In the genomic region with DNA sequence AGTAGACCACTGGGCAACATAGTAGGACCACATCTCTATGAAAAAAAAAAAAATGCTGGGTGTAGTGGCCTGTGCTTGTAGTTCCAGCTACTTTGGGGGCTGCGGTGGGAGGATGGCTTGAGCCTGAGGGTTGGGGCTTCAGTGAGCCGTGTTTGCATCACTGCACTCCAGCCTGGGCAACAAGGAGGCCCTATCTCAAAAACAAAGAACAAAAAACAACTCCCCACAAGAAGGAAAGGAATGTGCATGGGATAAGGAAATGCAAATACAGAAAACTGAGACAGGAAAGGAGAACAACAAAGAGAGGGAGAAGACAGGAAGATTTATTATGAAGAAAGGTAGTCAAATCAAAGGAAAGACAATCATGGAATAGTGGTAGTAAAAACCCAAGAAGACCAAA, we compare ENCODE assay signal across 18 cellular contexts.
DNase-seq lines count a peak whose midpoint lies in the region; ATAC-seq and TF ChIP-seq lines count a peak whose summit lies in the region.
"Had no signal": no experiment of that assay in that cellular context is flagged by ENCODE, and none has a peak within 500 bp of the region (broad histone marks: within the 10 kb centered on the region; RNA-seq: fewer than 3 reads in every experiment).

No MANE protein-coding gene starts in this region.

- no peak overlapping the region for H3K4me3 ChIP-seq in ectodermal cell (ENCODE audit: insufficient read depth, low read depth, low read length)
- no peak overlapping the region for H3K4me3 ChIP-seq in mesendoderm (ENCODE audit: low read length)
- H3K4me3 ChIP-seq in smooth muscle cell = no peak overlapping the region
- H3K4me3 ChIP-seq: heart right ventricle, MG63, right atrium auricular region had no signal

- H3K27ac ChIP-seq in ectodermal cell (ENCODE audit: insufficient read depth, low read depth, low read length, poor library complexity, severe bottlenecking) (peak overlapping the region; percentile 92), mesendoderm (ENCODE audit: low read depth, low read length) (no peak overlapping the region), smooth muscle cell (ENCODE audit: low read depth) (no peak overlapping the region)
- H3K27ac ChIP-seq: heart right ventricle, right atrium auricular region had no signal

- H3K27ac Mint-ChIP-seq in natural killer cell treated with Interleukin-12 subunit alpha and Interleukin-12 subunit beta and Interleukin-15 and Interleukin-18, amount 100 ng/mL, for 72 hours = no peak overlapping the region
- H3K27ac Mint-ChIP-seq: CD4-positive, alpha-beta memory T cell had no signal

- H2AFZ ChIP-seq in smooth muscle cell (ENCODE audit: low read depth) = peak overlapping the region; percentile 22

- H3K36me3 ChIP-seq in ectodermal cell (ENCODE audit: control insufficient read depth, insufficient read depth, low read length) (no peaks in the 10 kb centered on the region), mesendoderm (ENCODE audit: control insufficient read depth, insufficient read depth, low read length) (no peaks in the 10 kb centered on the region), smooth muscle cell (ENCODE audit: low read depth) (no peaks in the 10 kb centered on the region)
- H3K36me3 ChIP-seq: heart right ventricle, MG63, right atrium auricular region had no signal

- ATAC-seq in GM18870 (IDR thresholded peaks at IDR 0.05; ENCODE audit: unreplicated experiment) = no peak
- ATAC-seq in natural killer cell treated with Interleukin-12 subunit alpha and Interleukin-12 subunit beta and Interleukin-15 and Interleukin-18, amount 100 ng/mL, for 72 hours = no peak
- ATAC-seq in HG02571 (IDR thresholded peaks at IDR 0.05; ENCODE audit: unreplicated experiment) = no peak
- ATAC-seq: heart right ventricle had no signal

- H2AK5ac ChIP-seq in mesendoderm (ENCODE audit: low read length) = no peak overlapping the region

- H3K36me3 Mint-ChIP-seq in natural killer cell treated with Interleukin-12 subunit alpha and Interleukin-12 subunit beta and Interleukin-15 and Interleukin-18, amount 100 ng/mL, for 72 hours = no peaks in the 10 kb centered on the region
- H3K36me3 Mint-ChIP-seq: CD4-positive, alpha-beta memory T cell had no signal

- peaks cover 18% of the 10 kb centered on the region for H3K4me1 ChIP-seq in ectodermal cell (ENCODE audit: control insufficient read depth, insufficient read depth, low read length)
- no peaks in the 10 kb centered on the region for H3K4me1 ChIP-seq in mesendoderm (ENCODE audit: control insufficient read depth, low read depth, low read length)
- peaks cover 8% of the 10 kb centered on the region for H3K4me1 ChIP-seq in smooth muscle cell (ENCODE audit: low read depth)
- H3K4me1 ChIP-seq: right atrium auricular region had no signal

- H3K9me3 ChIP-seq in ectodermal cell (ENCODE audit: control insufficient read depth, low read length) = no peaks in the 10 kb centered on the region
- H3K9me3 ChIP-seq in smooth muscle cell (replicated peaks; ENCODE audit: low read depth) = no peaks in the 10 kb centered on the region
- H3K9me3 ChIP-seq: MG63, right atrium auricular region had no signal

- H3F3A ChIP-seq in smooth muscle cell (ENCODE audit: low read depth) = no peaks in the 10 kb centered on the region

- no peak overlapping the region for H3K4me3 Mint-ChIP-seq in natural killer cell treated with Interleukin-12 subunit alpha and Interleukin-12 subunit beta and Interleukin-15 and Interleukin-18, amount 100 ng/mL, for 72 hours
- H3K4me3 Mint-ChIP-seq: CD4-positive, alpha-beta memory T cell had no signal

- H2BK120ac ChIP-seq in mesendoderm (ENCODE audit: low read depth, low read length) = no peak overlapping the region

- H2BK15ac ChIP-seq in mesendoderm (replicated peaks; ENCODE audit: low read depth) = no peak overlapping the region

- no peak overlapping the region for H3K56ac ChIP-seq in mesendoderm (ENCODE audit: low read length)

- DNase-seq in NCI-H226 = peak; percentile 20
- peak; percentile 17 for DNase-seq in mesendoderm
- DNase-seq in smooth muscle cell (lab: John Stamatoyannopoulos, UW; ENCODE audit: unreplicated experiment) = no peak
- no peak for DNase-seq in natural killer cell treated with Interleukin-12 subunit alpha and Interleukin-12 subunit beta and Interleukin-15 and Interleukin-18, amount 100 ng/mL, for 72 hours (ENCODE audit: low spot score)
- no peak for DNase-seq in SW480 (ENCODE audit: low spot score)
- DNase-seq: activated T-cell treated with anti-CD3 and anti-CD28 coated beads, Interleukin-2, amount 50 U/mL, for 1 hour; CD4-positive, alpha-beta memory T cell; cortex of kidney; GF-D8; heart right ventricle; NCI-H2107; NCI-H524 treated with DMSO at 0.1 percent for 48 hours; trophoblast cell had no signal

- no peak overlapping the region for H2BK5ac ChIP-seq in mesendoderm (ENCODE audit: low read length)

- H3K9me3 Mint-ChIP-seq in natural killer cell treated with Interleukin-12 subunit alpha and Interleukin-12 subunit beta and Interleukin-15 and Interleukin-18, amount 100 ng/mL, for 72 hours = no peaks in the 10 kb centered on the region

- H3K9ac ChIP-seq in mesendoderm (ENCODE audit: low read length) = no peak overlapping the region
- no peak overlapping the region for H3K9ac ChIP-seq in smooth muscle cell (ENCODE audit: low read depth)

- H3K79me2 ChIP-seq in mesendoderm (ENCODE audit: control insufficient read depth, insufficient read depth, low read length) = no peaks in the 10 kb centered on the region
- H3K79me2 ChIP-seq in smooth muscle cell (ENCODE audit: low read depth) = no peaks in the 10 kb centered on the region

- H3K4ac ChIP-seq in mesendoderm (ENCODE audit: low read depth, low read length) = no peak overlapping the region

- no peak overlapping the region for H3K23ac ChIP-seq in mesendoderm (ENCODE audit: low read length)

- H4K5ac ChIP-seq in mesendoderm (ENCODE audit: low read length) = no peak overlapping the region

- H4K20me1 ChIP-seq in smooth muscle cell (ENCODE audit: low read depth) = no peaks in the 10 kb centered on the region

- H4K8ac ChIP-seq in mesendoderm (ENCODE audit: low read depth, low read length) = no peak overlapping the region

- WGBS in ectodermal cell, 2 experiments = 56 to 89% methylated on average over 1 to 2 of the region's 2 CpGs
- no CpG with 5 or more reads among the region's 2 CpGs for WGBS in mesendoderm (ENCODE audit: extremely low coverage, insufficient coverage, low lambda C conversion rate)
- 91% methylated on average over 2 of the region's 2 CpGs for WGBS in smooth muscle cell (ENCODE audit: low lambda C conversion rate)

- H3K4me1 Mint-ChIP-seq in natural killer cell treated with Interleukin-12 subunit alpha and Interleukin-12 subunit beta and Interleukin-15 and Interleukin-18, amount 100 ng/mL, for 72 hours (ENCODE audit: low read depth in 2 of 2) = no peaks in the 10 kb centered on the region
- H3K4me1 Mint-ChIP-seq: CD4-positive, alpha-beta memory T cell had no signal

- no peak overlapping the region for H3K18ac ChIP-seq in mesendoderm (ENCODE audit: low read length)

- no peaks in the 10 kb centered on the region for H3K27me3 ChIP-seq in ectodermal cell (ENCODE audit: control insufficient read depth, insufficient read depth, low read length, poor library complexity, severe bottlenecking)
- no peaks in the 10 kb centered on the region for H3K27me3 ChIP-seq in mesendoderm (ENCODE audit: insufficient read depth, low read length, poor library complexity)
- no peaks in the 10 kb centered on the region for H3K27me3 ChIP-seq in smooth muscle cell (ENCODE audit: low read depth)
- H3K27me3 ChIP-seq: heart right ventricle, MG63, right atrium auricular region had no signal

- TF ChIP-seq CTCF in smooth muscle cell (IDR thresholded peaks at IDR 0.05; ENCODE audit: borderline replicate concordance, insufficient read depth, poor library complexity, severe bottlenecking) = no peak

- no peaks in the 10 kb centered on the region for H3K27me3 Mint-ChIP-seq in natural killer cell treated with Interleukin-12 subunit alpha and Interleukin-12 subunit beta and Interleukin-15 and Interleukin-18, amount 100 ng/mL, for 72 hours
- H3K27me3 Mint-ChIP-seq: CD4-positive, alpha-beta memory T cell had no signal

- no peak overlapping the region for H3K4me2 ChIP-seq in mesendoderm (ENCODE audit: low read length)
- H3K4me2 ChIP-seq in smooth muscle cell = no peak overlapping the region

- no peaks in the 10 kb centered on the region for H3K79me1 ChIP-seq in mesendoderm (ENCODE audit: low read length)

Comparison
In these comparisons a context has a peak if more than half of its experiments do, and no peak if none do; other contexts are left out.
1. DNase-seq: peak in NCI-H226 (single experiment) and mesendoderm (single experiment); none in smooth muscle cell (single experiment), natural killer cell treated with Interleukin-12 subunit alpha and Interleukin-12 subunit beta and Interleukin-15 and Interleukin-18, amount 100 ng/mL, for 72 hours (single experiment) and SW480 (single experiment).